Comparison of ENCODE assay signal across 23 cellular contexts in genomic region chr6:21331221-21331620, GRCh38.
A peak's percentile ranks its signal among the peaks of the same experiment; 100 is the strongest.
DNase-seq lines count a peak whose midpoint lies in the region; ATAC-seq and TF ChIP-seq lines count a peak whose summit lies in the region.
"Had no signal": no experiment of that assay in that cellular context is flagged by ENCODE, and none has a peak within 500 bp of the region (broad histone marks: within the 10 kb centered on the region; RNA-seq: fewer than 3 reads in every experiment).

No MANE protein-coding gene starts in this region.

- H3K27ac ChIP-seq in gastroesophageal sphincter (peak overlapping the region in 1 of 4 donors; percentile 7), sigmoid colon (peak overlapping the region in 3 of 4 donors; percentile 34 to 68 (median 66)), stomach (no peak overlapping the region)
- H3K27ac ChIP-seq: BLaER1, coronary artery, SJSA1 had no signal

- H3K4me3 ChIP-seq in gastroesophageal sphincter (no peak overlapping the region), sigmoid colon (no peak overlapping the region), stomach (no peak overlapping the region), foreskin fibroblast (ENCODE audit: low read depth in 1 of 2, low read length in 2 of 2) (no peak overlapping the region)
- H3K4me3 ChIP-seq: BLaER1, coronary artery, SJSA1, smooth muscle cell had no signal

- no peaks in the 10 kb centered on the region for H3K36me3 Mint-ChIP-seq in mesothelial cell of epicardium

- TF ChIP-seq CTCF in gastroesophageal sphincter (IDR thresholded peaks at IDR 0.05) (no peak), mesothelial cell of epicardium (IDR thresholded peaks at IDR 0.05; ENCODE audit: unreplicated experiment) (no peak), sigmoid colon (IDR thresholded peaks at IDR 0.05) (no peak), stomach (IDR thresholded peaks at IDR 0.05) (no peak), foreskin fibroblast (IDR thresholded peaks at IDR 0.05; ENCODE audit: low read depth, low read length) (no peak)

- H3K27ac Mint-ChIP-seq in mesothelial cell of epicardium = peak overlapping the region; percentile 68
- H3K27ac Mint-ChIP-seq: activated B cell treated with CpG ODN at 0.5 μM for 24 hours; activated naive CD4-positive, alpha-beta T cell treated with anti-CD3 and anti-CD28 coated beads for 36 hours; activated T-helper 1 cell treated with anti-CD3 and anti-CD28 coated beads, Interleukin-12 subunit alpha, Interleukin-12 subunit beta, Interleukin-2, Interleukin-4 antibody, amounts not matched to agents 30 ng/mL and 10 ng/mL and 1 ng/mL, durations not matched to agents 14 hours and 24 hours and 36 hours; effector memory CD8-positive, alpha-beta T cell had no signal

- TF ChIP-seq EP300 in gastroesophageal sphincter (IDR thresholded peaks at IDR 0.05) (no peak), sigmoid colon (IDR thresholded peaks at IDR 0.05) (peak in 2 of 4 donors; percentile 57 to 63), stomach (IDR thresholded peaks at IDR 0.05) (no peak)

- TF ChIP-seq POLR2A in gastroesophageal sphincter (IDR thresholded peaks at IDR 0.05) = no peak
- no peak for TF ChIP-seq POLR2A in sigmoid colon (IDR thresholded peaks at IDR 0.05)
- no peak for TF ChIP-seq POLR2A in stomach (IDR thresholded peaks at IDR 0.05)

- H3K4me3 Mint-ChIP-seq in mesothelial cell of epicardium = no peak overlapping the region
- H3K4me3 Mint-ChIP-seq: activated B cell treated with CpG ODN at 0.5 μM for 24 hours; activated naive CD4-positive, alpha-beta T cell treated with anti-CD3 and anti-CD28 coated beads for 36 hours; activated T-helper 1 cell treated with anti-CD3 and anti-CD28 coated beads, Interleukin-12 subunit alpha, Interleukin-12 subunit beta, Interleukin-2, Interleukin-4 antibody, amounts not matched to agents 30 ng/mL and 10 ng/mL and 1 ng/mL, durations not matched to agents 14 hours and 24 hours and 36 hours; effector memory CD8-positive, alpha-beta T cell had no signal

- H3K36me3 ChIP-seq in gastroesophageal sphincter (no peaks in the 10 kb centered on the region), sigmoid colon (no peaks in the 10 kb centered on the region), stomach (no peaks in the 10 kb centered on the region)
- H3K36me3 ChIP-seq: BLaER1, SJSA1 had no signal

- H3K27me3 ChIP-seq in gastroesophageal sphincter = no peaks in the 10 kb centered on the region
- H3K27me3 ChIP-seq in sigmoid colon = no peaks in the 10 kb centered on the region
- H3K27me3 ChIP-seq in stomach = no peaks in the 10 kb centered on the region
- H3K27me3 ChIP-seq: BLaER1, SJSA1 had no signal

- H3K9me3 Mint-ChIP-seq in mesothelial cell of epicardium = no peaks in the 10 kb centered on the region
- H3K9me3 Mint-ChIP-seq: activated B cell treated with CpG ODN at 0.5 μM for 24 hours; activated naive CD4-positive, alpha-beta T cell treated with anti-CD3 and anti-CD28 coated beads for 36 hours; activated T-helper 1 cell treated with anti-CD3 and anti-CD28 coated beads, Interleukin-12 subunit alpha, Interleukin-12 subunit beta, Interleukin-2, Interleukin-4 antibody, amounts not matched to agents 30 ng/mL and 10 ng/mL and 1 ng/mL, durations not matched to agents 14 hours and 24 hours and 36 hours; effector memory CD8-positive, alpha-beta T cell had no signal

- ATAC-seq in gastroesophageal sphincter = peak; percentile 55
- ATAC-seq: effector memory CD8-positive, alpha-beta T cell; HepG2 had no signal

- H3K4me1 ChIP-seq in gastroesophageal sphincter (peaks cover 0 to 9% (median 0%) of the 10 kb centered on the region in 3 donors), sigmoid colon (peaks cover 0 to 19% (median 14%) of the 10 kb centered on the region in 4 donors), stomach (no peaks in the 10 kb centered on the region)
- H3K4me1 ChIP-seq: BLaER1, SJSA1 had no signal

- H3K9me3 ChIP-seq in gastroesophageal sphincter (no peaks in the 10 kb centered on the region), sigmoid colon (no peaks in the 10 kb centered on the region), stomach (no peaks in the 10 kb centered on the region)
- H3K9me3 ChIP-seq: BLaER1, SJSA1 had no signal

- H3K27me3 Mint-ChIP-seq in mesothelial cell of epicardium (ENCODE audit: low read depth) = no peaks in the 10 kb centered on the region
- H3K27me3 Mint-ChIP-seq: activated B cell treated with CpG ODN at 0.5 μM for 24 hours; effector memory CD8-positive, alpha-beta T cell had no signal

- intact Hi-C loops in sigmoid colon (cut with DNase I) = no loop called here
- intact Hi-C loops in stomach (cut with DNase I; ENCODE audit: low total_unique reads) = no loop called here

- peaks cover 39% of the 10 kb centered on the region for H3K4me1 Mint-ChIP-seq in mesothelial cell of epicardium
- H3K4me1 Mint-ChIP-seq: activated B cell treated with CpG ODN at 0.5 μM for 24 hours had no signal

- 18 to 30% methylated on average over 5 to 8 of the region's 8 CpGs for WGBS in gastroesophageal sphincter (ENCODE audit: low coverage in 1 of 2), 2 donors
- 45 to 63% methylated on average over 8 of the region's 8 CpGs for WGBS in sigmoid colon, 2 donors
- 50 to 54% (median 51%) methylated on average over 8 of the region's 8 CpGs for WGBS in stomach, 5 donors

- DNase-seq in astrocyte of the hippocampus (ENCODE audit: low read depth, low spot score) (peak; percentile 71), mesothelial cell of epicardium (ENCODE audit: low spot score in 2 of 2, unreplicated experiment in 2 of 2) (no peak), sigmoid colon (peak; percentile 74), NCI-H128 (lab: John Stamatoyannopoulos, UW; ENCODE audit: unreplicated experiment) (no peak), stomach (no peak), foreskin fibroblast (no peak)
- no peak for DNase-seq in activated CD4-positive, alpha-beta T cell treated with anti-CD3 and anti-CD28 coated beads for 4 hours
- DNase-seq: ACHN; activated B cell treated with CpG ODN at 0.5 μM for 24 hours; activated CD4-positive, alpha-beta T cell treated with anti-CD3 and anti-CD28 coated beads, Interleukin-2, amount 50 U/mL, for 4 hours; activated naive CD4-positive, alpha-beta T cell treated with anti-CD3 and anti-CD28 coated beads for 36 hours; DMS153; effector memory CD8-positive, alpha-beta T cell; GOT3; NCI-H187; NCI-H526 treated with DMSO at 0.1 percent for 48 hours had no signal

Comparison
In these comparisons a context has a peak if more than half of its experiments do, and no peak if none do; other contexts are left out.
1. DNase-seq: peak in astrocyte of the hippocampus (single experiment) and sigmoid colon (single experiment); none in mesothelial cell of epicardium (0 of 2), activated CD4-positive, alpha-beta T cell treated with anti-CD3 and anti-CD28 coated beads for 4 hours (0 of 2), NCI-H128 (single experiment), stomach (single experiment) and foreskin fibroblast (0 of 2).
2. H3K27ac ChIP-seq: peak in sigmoid colon (3 of 4); none in stomach (0 of 5).